Comparison of ENCODE assay signal across 35 cellular contexts in the genomic region with DNA sequence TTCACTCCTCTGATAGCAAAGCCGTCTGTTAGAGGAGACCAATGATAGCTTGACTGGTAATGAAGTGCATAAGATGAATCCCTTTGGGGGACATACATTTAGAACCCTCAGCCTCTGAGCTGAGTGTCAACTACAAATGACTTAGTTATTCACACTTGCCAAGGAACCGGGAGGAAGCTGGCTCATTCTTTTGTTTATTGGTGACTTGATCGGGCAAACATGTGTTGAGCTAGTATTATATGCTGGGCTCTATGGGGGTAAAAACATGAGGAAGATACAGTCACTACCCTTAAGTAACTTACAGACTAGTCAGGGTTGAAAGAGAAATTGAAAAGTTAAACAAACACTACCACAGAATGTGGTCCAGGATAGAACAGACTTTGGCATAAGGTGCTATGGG. TPM values are rescaled to one million over a fixed set of nuclear protein-coding genes. Genes with fewer than 3 reads are reported as not detected.
"Had no signal": no experiment of that assay in that cellular context is flagged by ENCODE, and none has a peak within 500 bp of the region (broad histone marks: within the 10 kb centered on the region; RNA-seq: fewer than 3 reads in every experiment).

No MANE protein-coding gene starts in this region.

- FAIRE-seq: endometrium, islet of Langerhans, pancreas, small intestine, TTC549 had no signal

- DNase-seq: activated CD4-positive, alpha-beta memory T cell treated with anti-CD3 and anti-CD28 coated beads for 36 hours; activated CD4-positive, alpha-beta T cell treated with anti-CD3 and anti-CD28 coated beads for 48 hours; activated naive CD8-positive, alpha-beta T cell treated with anti-CD3 and anti-CD28 coated beads, Interleukin-2, amount 50 U/mL, for 24 hours; activated T-cell treated with anti-CD3 and anti-CD28 coated beads, Interleukin-2, amount 50 U/mL, for 4 hours; amygdala; central memory CD4-positive, alpha-beta T cell; effector CD8-positive, alpha-beta T cell; erythroblast; gastrocnemius medialis; glutamatergic neuron; left ventricle myocardium inferior; mucosa of descending colon; nephron progenitor cell; pancreas; psoas muscle; sigmoid colon; small intestine; stimulated activated CD4-positive, alpha-beta T cell treated with anti-CD3 and anti-CD28 coated beads, Interleukin-4, amount 100 ng/mL, for 24 hours; stimulated activated naive B cell treated with anti-CD40 and anti-IgM and Interleukin-4, amounts not matched to agents 10 μg/mL and 1 μg/mL and 100 μg/mL, for 72 hours; stomach; T-helper 9 cell; thyroid gland; upper lobe of right lung had no signal

- H3K36me3 ChIP-seq: gastrocnemius medialis, left ventricle myocardium inferior, neutrophil, pancreas, sigmoid colon, stomach, thyroid gland, upper lobe of right lung had no signal

- H3K4me3 Mint-ChIP-seq: activated CD4-positive, alpha-beta memory T cell treated with anti-CD3 and anti-CD28 coated beads for 36 hours; activated naive CD4-positive, alpha-beta T cell treated with anti-CD3 and anti-CD28 coated beads, Interleukin-2, amount 50 U/mL, for 24 hours; activated naive CD8-positive, alpha-beta T cell treated with anti-CD3 and anti-CD28 coated beads, Interleukin-2, amount 50 U/mL, for 24 hours; activated T-cell treated with anti-CD3 and anti-CD28 coated beads, Interleukin-2, amount 50 U/mL, for 4 hours; nephron progenitor cell; stimulated activated naive B cell treated with anti-CD40 and anti-IgM and Interleukin-4, amounts not matched to agents 10 μg/mL and 1 μg/mL and 100 μg/mL, for 72 hours had no signal

- H3K4me1 Mint-ChIP-seq: activated naive CD4-positive, alpha-beta T cell treated with anti-CD3 and anti-CD28 coated beads, Interleukin-2, amount 50 U/mL, for 24 hours had no signal

- H3K4me3 ChIP-seq: gastrocnemius medialis, left ventricle myocardium inferior, mucosa of descending colon, pancreas, psoas muscle, sigmoid colon, stomach, thyroid gland, upper lobe of right lung had no signal

- H3K27ac ChIP-seq: gastrocnemius medialis, left ventricle myocardium inferior, neutrophil, pancreas, psoas muscle, sigmoid colon, stomach, thyroid gland, upper lobe of right lung, VCaP had no signal

- H3K36me3 Mint-ChIP-seq: activated CD4-positive, alpha-beta memory T cell treated with anti-CD3 and anti-CD28 coated beads for 36 hours; activated naive CD4-positive, alpha-beta T cell treated with anti-CD3 and anti-CD28 coated beads, Interleukin-2, amount 50 U/mL, for 24 hours; stimulated activated naive B cell treated with anti-CD40 and anti-IgM and Interleukin-4, amounts not matched to agents 10 μg/mL and 1 μg/mL and 100 μg/mL, for 72 hours had no signal

- H3K27ac Mint-ChIP-seq: activated CD4-positive, alpha-beta memory T cell treated with anti-CD3 and anti-CD28 coated beads for 36 hours; activated naive CD4-positive, alpha-beta T cell treated with anti-CD3 and anti-CD28 coated beads, Interleukin-2, amount 50 U/mL, for 24 hours; activated naive CD8-positive, alpha-beta T cell treated with anti-CD3 and anti-CD28 coated beads, Interleukin-2, amount 50 U/mL, for 24 hours; activated T-helper 2 cell treated with anti-CD3 and anti-CD28 coated beads, Interferon-gamma antibody, Interleukin-2, Interleukin-4, amounts not matched to agents 10 μg/mL and 5 μg/mL and 100 μg/mL, durations not matched to agents 14 hours and 24 hours and 36 hours; nephron progenitor cell; stimulated activated naive B cell treated with anti-CD40 and anti-IgM and Interleukin-4, amounts not matched to agents 10 μg/mL and 1 μg/mL and 100 μg/mL, for 72 hours had no signal

- H3K4me1 ChIP-seq: gastrocnemius medialis, psoas muscle, thyroid gland, upper lobe of right lung had no signal

- H3K9me3 ChIP-seq: gastrocnemius medialis, left ventricle myocardium inferior, mucosa of descending colon, neutrophil, pancreas, psoas muscle, sigmoid colon, stomach, thyroid gland, upper lobe of right lung had no signal

- ATAC-seq: activated naive CD8-positive, alpha-beta T cell treated with anti-CD3 and anti-CD28 coated beads, Interleukin-2, amount 50 U/mL, for 24 hours; activated T-cell treated with anti-CD3 and anti-CD28 coated beads, Interleukin-2, amount 50 U/mL, for 4 hours; gastrocnemius medialis; mucosa of descending colon; pancreas; psoas muscle; upper lobe of right lung had no signal

- H3K9me3 Mint-ChIP-seq: activated CD4-positive, alpha-beta memory T cell treated with anti-CD3 and anti-CD28 coated beads for 36 hours; activated naive CD4-positive, alpha-beta T cell treated with anti-CD3 and anti-CD28 coated beads, Interleukin-2, amount 50 U/mL, for 24 hours; activated naive CD8-positive, alpha-beta T cell treated with anti-CD3 and anti-CD28 coated beads, Interleukin-2, amount 50 U/mL, for 24 hours; activated T-cell treated with anti-CD3 and anti-CD28 coated beads, Interleukin-2, amount 50 U/mL, for 4 hours; activated T-helper 2 cell treated with anti-CD3 and anti-CD28 coated beads, Interferon-gamma antibody, Interleukin-2, Interleukin-4, amounts not matched to agents 10 μg/mL and 5 μg/mL and 100 μg/mL, durations not matched to agents 14 hours and 24 hours and 36 hours; nephron progenitor cell; stimulated activated naive B cell treated with anti-CD40 and anti-IgM and Interleukin-4, amounts not matched to agents 10 μg/mL and 1 μg/mL and 100 μg/mL, for 72 hours had no signal

- H3K27me3 ChIP-seq: gastrocnemius medialis, neutrophil, pancreas, sigmoid colon, stomach, thyroid gland, upper lobe of right lung had no signal

RNA-seq across cellular contexts. Expression of a gene that starts 3.0 kb away (rescaled TPM):
- total RNA-seq: activated CD4-positive, alpha-beta memory T cell treated with anti-CD3 and anti-CD28 coated beads for 36 hours; activated T-cell treated with anti-CD3 and anti-CD28 coated beads, Interleukin-2, amount 50 U/mL, for 4 hours; activated T-helper 2 cell treated with anti-CD3 and anti-CD28 coated beads, Interferon-gamma antibody, Interleukin-2, Interleukin-4, amounts not matched to agents 10 μg/mL and 5 μg/mL and 100 μg/mL, durations not matched to agents 14 hours and 24 hours and 36 hours; left ventricle myocardium inferior; lung microvascular endothelial cell; mesenteric fat pad; myocyte; pancreas; psoas muscle; T-helper 1 cell treated with Interleukin-12 subunit alpha and Interleukin-12 subunit beta and Interleukin-4 antibody, amounts not matched to agents 30 ng/mL and 1 ng/mL, for 36 hours had no signal

RNA-seq across cellular contexts. Expression of a gene that starts 8.2 kb away (rescaled TPM):
- total RNA-seq: activated CD4-positive, alpha-beta memory T cell treated with anti-CD3 and anti-CD28 coated beads for 36 hours; activated T-cell treated with anti-CD3 and anti-CD28 coated beads, Interleukin-2, amount 50 U/mL, for 4 hours; activated T-helper 2 cell treated with anti-CD3 and anti-CD28 coated beads, Interferon-gamma antibody, Interleukin-2, Interleukin-4, amounts not matched to agents 10 μg/mL and 5 μg/mL and 100 μg/mL, durations not matched to agents 14 hours and 24 hours and 36 hours; myocyte; T-helper 1 cell treated with Interleukin-12 subunit alpha and Interleukin-12 subunit beta and Interleukin-4 antibody, amounts not matched to agents 30 ng/mL and 1 ng/mL, for 36 hours had no signal

RNA-seq across cellular contexts. Expression of a gene that starts 23.0 kb away (rescaled TPM):
- total RNA-seq: activated CD4-positive, alpha-beta memory T cell treated with anti-CD3 and anti-CD28 coated beads for 36 hours; activated T-cell treated with anti-CD3 and anti-CD28 coated beads, Interleukin-2, amount 50 U/mL, for 4 hours; activated T-helper 2 cell treated with anti-CD3 and anti-CD28 coated beads, Interferon-gamma antibody, Interleukin-2, Interleukin-4, amounts not matched to agents 10 μg/mL and 5 μg/mL and 100 μg/mL, durations not matched to agents 14 hours and 24 hours and 36 hours; dermis microvascular lymphatic vessel endothelial cell; gastrocnemius medialis; left ventricle myocardium inferior; lung microvascular endothelial cell; mesenteric fat pad; myocyte; psoas muscle; sigmoid colon; T-helper 1 cell treated with Interleukin-12 subunit alpha and Interleukin-12 subunit beta and Interleukin-4 antibody, amounts not matched to agents 30 ng/mL and 1 ng/mL, for 36 hours had no signal
- polyA plus RNA-seq: psoas muscle, stomach had no signal

RNA-seq across cellular contexts. Expression of a gene that starts 34.8 kb away (rescaled TPM):
- total RNA-seq: activated CD4-positive, alpha-beta memory T cell treated with anti-CD3 and anti-CD28 coated beads for 36 hours; activated T-cell treated with anti-CD3 and anti-CD28 coated beads, Interleukin-2, amount 50 U/mL, for 4 hours; activated T-helper 2 cell treated with anti-CD3 and anti-CD28 coated beads, Interferon-gamma antibody, Interleukin-2, Interleukin-4, amounts not matched to agents 10 μg/mL and 5 μg/mL and 100 μg/mL, durations not matched to agents 14 hours and 24 hours and 36 hours; dermis microvascular lymphatic vessel endothelial cell; gastrocnemius medialis; left ventricle myocardium inferior; lung microvascular endothelial cell; mesenteric fat pad; mucosa of descending colon; myocyte; pancreas; psoas muscle; sigmoid colon; stomach; T-helper 1 cell treated with Interleukin-12 subunit alpha and Interleukin-12 subunit beta and Interleukin-4 antibody, amounts not matched to agents 30 ng/mL and 1 ng/mL, for 36 hours; thyroid gland; upper lobe of right lung had no signal
- polyA plus RNA-seq: pancreas, psoas muscle, sigmoid colon, small intestine, stomach had no signal

RNA-seq across cellular contexts. Expression of a gene that starts 39.4 kb away (rescaled TPM):
- total RNA-seq: activated CD4-positive, alpha-beta memory T cell treated with anti-CD3 and anti-CD28 coated beads for 36 hours; activated T-cell treated with anti-CD3 and anti-CD28 coated beads, Interleukin-2, amount 50 U/mL, for 4 hours; activated T-helper 2 cell treated with anti-CD3 and anti-CD28 coated beads, Interferon-gamma antibody, Interleukin-2, Interleukin-4, amounts not matched to agents 10 μg/mL and 5 μg/mL and 100 μg/mL, durations not matched to agents 14 hours and 24 hours and 36 hours; dermis microvascular lymphatic vessel endothelial cell; gastrocnemius medialis; left ventricle myocardium inferior; myocyte; psoas muscle; T-helper 1 cell treated with Interleukin-12 subunit alpha and Interleukin-12 subunit beta and Interleukin-4 antibody, amounts not matched to agents 30 ng/mL and 1 ng/mL, for 36 hours had no signal
